Comparison of ENCODE assay signal across 29 cellular contexts in the genomic region with DNA sequence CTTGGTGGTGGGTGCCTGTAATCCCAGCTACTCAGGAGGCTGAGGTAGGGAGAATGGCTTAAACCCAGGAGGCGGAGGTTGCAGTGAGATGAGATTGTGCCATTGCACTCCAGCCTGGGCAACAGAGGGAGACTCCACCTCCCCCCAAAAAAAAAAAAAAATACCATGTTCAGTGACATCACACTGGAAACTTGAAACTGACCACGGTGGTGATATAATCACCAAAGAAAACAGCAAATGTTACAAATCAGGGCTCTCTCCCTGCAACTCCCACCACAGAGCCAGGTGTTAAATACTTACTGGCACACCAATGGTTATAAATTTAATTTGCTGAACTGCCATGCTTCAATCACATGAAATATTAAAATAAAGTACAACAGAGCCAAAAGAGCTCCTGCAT.
DNase-seq lines count a peak whose midpoint lies in the region; ATAC-seq, FAIRE-seq and TF ChIP-seq lines count a peak whose summit lies in the region.
"Had no signal": no experiment of that assay in that cellular context is flagged by ENCODE, and none has a peak within 500 bp of the region (broad histone marks: within the 10 kb centered on the region; RNA-seq: fewer than 3 reads in every experiment).

No MANE protein-coding gene starts in this region.

- H3K18ac ChIP-seq in trophoblast cell (ENCODE audit: low read length) = no peak overlapping the region

- no peak overlapping the region for H2BK5ac ChIP-seq in trophoblast cell (ENCODE audit: low read depth, low read length, poor library complexity)

- no CpG with 5 or more reads among the region's 2 CpGs for WGBS in trophoblast cell (ENCODE audit: extremely low coverage, insufficient coverage, insufficient read length)

- H2BK120ac ChIP-seq in trophoblast cell (ENCODE audit: insufficient read depth, low read length, poor library complexity) = no peak overlapping the region

- TF ChIP-seq CTCF in astrocyte (IDR thresholded peaks at IDR 0.05; ENCODE audit: insufficient read depth, low read depth, low read length) (no peak), progenitor cell of endocrine pancreas (IDR thresholded peaks at IDR 0.05; ENCODE audit: unreplicated experiment) (no peak)

- ATAC-seq in GM18867 (IDR thresholded peaks at IDR 0.05; ENCODE audit: unreplicated experiment) = peak; percentile 53
- ATAC-seq: heart right ventricle; lower lobe of right lung; naive thymus-derived CD8-positive, alpha-beta T cell had no signal

- FAIRE-seq in astrocyte (lab: Jason Lieb, UNC) = no peak
- FAIRE-seq: HTR-8/SVneo had no signal

- H3K23ac ChIP-seq in trophoblast cell (ENCODE audit: low read length) = no peak overlapping the region

- H3K36me3 ChIP-seq in astrocyte (ENCODE audit: insufficient read depth, low read length) (no peaks in the 10 kb centered on the region), trophoblast cell (ENCODE audit: control insufficient read depth in 1 of 2, insufficient read depth in 2 of 2, low read length in 2 of 2) (no peaks in the 10 kb centered on the region)
- H3K36me3 ChIP-seq: adrenal gland, heart right ventricle, lower lobe of right lung, tibial artery had no signal

- H3K4ac ChIP-seq in trophoblast cell (ENCODE audit: low read depth, low read length) = no peak overlapping the region

- no peak overlapping the region for H3K14ac ChIP-seq in trophoblast cell (ENCODE audit: low read length)

- H3K9me3 Mint-ChIP-seq in astrocyte (ENCODE audit: unreplicated experiment) = no peaks in the 10 kb centered on the region
- no peaks in the 10 kb centered on the region for H3K9me3 Mint-ChIP-seq in progenitor cell of endocrine pancreas (ENCODE audit: low read depth)
- no peaks in the 10 kb centered on the region for H3K9me3 Mint-ChIP-seq in T-helper 2 cell treated with Interferon-gamma antibody and Interleukin-4, amounts not matched to agents 5 μg/mL and 100 μg/mL, for 36 hours
- H3K9me3 Mint-ChIP-seq: activated CD4-positive, alpha-beta memory T cell treated with anti-CD3 and anti-CD28 coated beads for 36 hours; activated naive CD4-positive, alpha-beta T cell treated with anti-CD3 and anti-CD28 coated beads for 36 hours; brain; endodermal cell; naive thymus-derived CD8-positive, alpha-beta T cell had no signal

- no peaks in the 10 kb centered on the region for H3K27me3 Mint-ChIP-seq in astrocyte (ENCODE audit: low read depth, unreplicated experiment)
- H3K27me3 Mint-ChIP-seq in progenitor cell of endocrine pancreas = no peaks in the 10 kb centered on the region
- H3K27me3 Mint-ChIP-seq in T-helper 2 cell treated with Interferon-gamma antibody and Interleukin-4, amounts not matched to agents 5 μg/mL and 100 μg/mL, for 36 hours (ENCODE audit: low read depth) = peaks cover 7% of the 10 kb centered on the region
- H3K27me3 Mint-ChIP-seq: activated CD4-positive, alpha-beta memory T cell treated with anti-CD3 and anti-CD28 coated beads for 36 hours; brain had no signal

- H3K27ac Mint-ChIP-seq in astrocyte (ENCODE audit: unreplicated experiment) (peak overlapping the region; percentile 53), progenitor cell of endocrine pancreas (peak overlapping the region; percentile 97)
- no peak overlapping the region for H3K27ac Mint-ChIP-seq in T-helper 2 cell treated with Interferon-gamma antibody and Interleukin-4, amounts not matched to agents 5 μg/mL and 100 μg/mL, for 36 hours
- H3K27ac Mint-ChIP-seq: activated CD4-positive, alpha-beta memory T cell treated with anti-CD3 and anti-CD28 coated beads for 36 hours; activated naive CD4-positive, alpha-beta T cell treated with anti-CD3 and anti-CD28 coated beads for 36 hours; endodermal cell; naive thymus-derived CD8-positive, alpha-beta T cell had no signal

- no peaks in the 10 kb centered on the region for H3K27me3 ChIP-seq in astrocyte (ENCODE audit: insufficient read depth, low read length)
- H3K27me3 ChIP-seq in trophoblast cell (ENCODE audit: insufficient read depth, low read length) = no peaks in the 10 kb centered on the region
- H3K27me3 ChIP-seq: adrenal gland, BLaER1, tibial artery had no signal

- no peak overlapping the region for H4K91ac ChIP-seq in trophoblast cell (ENCODE audit: low read depth, low read length)

- no peak overlapping the region for H3K4me3 ChIP-seq in astrocyte (ENCODE audit: insufficient read depth, low read depth, low read length)
- no peak overlapping the region for H3K4me3 ChIP-seq in trophoblast cell (ENCODE audit: low read depth, low read length)
- H3K4me3 ChIP-seq: adrenal gland, BLaER1, GM23248, heart right ventricle, lower lobe of right lung, SK-N-MC, tibial artery had no signal

- peaks cover 16% of the 10 kb centered on the region for H3K79me1 ChIP-seq in trophoblast cell (ENCODE audit: low read length)

- no peaks in the 10 kb centered on the region for H3K36me3 Mint-ChIP-seq in astrocyte (ENCODE audit: low read depth, unreplicated experiment)
- H3K36me3 Mint-ChIP-seq in progenitor cell of endocrine pancreas (ENCODE audit: insufficient read depth) = no peaks in the 10 kb centered on the region
- no peaks in the 10 kb centered on the region for H3K36me3 Mint-ChIP-seq in T-helper 2 cell treated with Interferon-gamma antibody and Interleukin-4, amounts not matched to agents 5 μg/mL and 100 μg/mL, for 36 hours (ENCODE audit: low read depth)
- H3K36me3 Mint-ChIP-seq: activated CD4-positive, alpha-beta memory T cell treated with anti-CD3 and anti-CD28 coated beads for 36 hours; naive thymus-derived CD8-positive, alpha-beta T cell had no signal

- H4K8ac ChIP-seq in trophoblast cell (ENCODE audit: low read depth, low read length) = no peak overlapping the region

- DNase-seq in LHCN-M2 (ENCODE audit: low read depth) (peak; percentile 82), astrocyte (ENCODE audit: low read depth) (no peak), progenitor cell of endocrine pancreas (ENCODE audit: low spot score, unreplicated experiment) (no peak), trophoblast cell (no peak), anterior cingulate cortex (lab: John Stamatoyannopoulos, UW) (no peak)
- no peak for DNase-seq in T-helper 2 cell treated with Interferon-gamma antibody and Interleukin-4, amounts not matched to agents 5 μg/mL and 100 μg/mL, for 36 hours (ENCODE audit: low spot score)
- DNase-seq: activated CD4-positive, alpha-beta memory T cell treated with anti-CD3 and anti-CD28 coated beads for 36 hours; activated CD4-positive, alpha-beta T cell treated with anti-CD3 and anti-CD28 coated beads for 1 hour; activated naive CD4-positive, alpha-beta T cell treated with anti-CD3 and anti-CD28 coated beads for 36 hours; adrenal gland; cerebellar nuclear complex; dermis blood vessel endothelial cell; endodermal cell; GDM1; heart right ventricle; lower lobe of right lung; MM.1S; naive thymus-derived CD8-positive, alpha-beta T cell; NCI-H2029 treated with DMSO at 0.1 percent for 48 hours; NCI-H748 treated with DMSO at 0.1 percent for 48 hours; stimulated activated CD4-positive, alpha-beta T cell treated with anti-CD3 and anti-CD28 coated beads, Interleukin-4, amount 100 ng/mL, for 24 hours; T-helper 2 cell; tibial artery had no signal

- H2BK12ac ChIP-seq in trophoblast cell (ENCODE audit: low read length) = no peak overlapping the region

- peaks cover 42% of the 10 kb centered on the region for H3K79me2 ChIP-seq in astrocyte (ENCODE audit: insufficient read depth, low read length)
- peaks cover 1% of the 10 kb centered on the region for H3K79me2 ChIP-seq in trophoblast cell (ENCODE audit: control insufficient read depth, insufficient read depth, low read length, poor library complexity)

- H4K12ac ChIP-seq in trophoblast cell (ENCODE audit: low read depth, low read length) = no peak overlapping the region

- H3K4me3 Mint-ChIP-seq in astrocyte (ENCODE audit: unreplicated experiment) (no peak overlapping the region), progenitor cell of endocrine pancreas (ENCODE audit: low read depth) (no peak overlapping the region)
- no peak overlapping the region for H3K4me3 Mint-ChIP-seq in T-helper 2 cell treated with Interferon-gamma antibody and Interleukin-4, amounts not matched to agents 5 μg/mL and 100 μg/mL, for 36 hours
- H3K4me3 Mint-ChIP-seq: activated CD4-positive, alpha-beta memory T cell treated with anti-CD3 and anti-CD28 coated beads for 36 hours; activated naive CD4-positive, alpha-beta T cell treated with anti-CD3 and anti-CD28 coated beads for 36 hours; endodermal cell; naive thymus-derived CD8-positive, alpha-beta T cell had no signal

- H3K4me1 Mint-ChIP-seq in astrocyte (ENCODE audit: low read depth, unreplicated experiment) = peaks cover 83% of the 10 kb centered on the region
- H3K4me1 Mint-ChIP-seq in progenitor cell of endocrine pancreas (ENCODE audit: low read depth) = peaks cover 93% of the 10 kb centered on the region
- H3K4me1 Mint-ChIP-seq in T-helper 2 cell treated with Interferon-gamma antibody and Interleukin-4, amounts not matched to agents 5 μg/mL and 100 μg/mL, for 36 hours (ENCODE audit: low read depth) = no peaks in the 10 kb centered on the region

- H4K20me1 ChIP-seq in astrocyte (ENCODE audit: insufficient read depth, low read length) = peaks cover 16% of the 10 kb centered on the region

- H3K9me3 ChIP-seq in astrocyte (ENCODE audit: insufficient read depth, low read depth, low read length) (no peaks in the 10 kb centered on the region), trophoblast cell (ENCODE audit: insufficient read depth, low read depth, low read length) (no peaks in the 10 kb centered on the region)
- H3K9me3 ChIP-seq: adrenal gland, BLaER1, heart right ventricle, lower lobe of right lung, tibial artery had no signal

- H3K4me2 ChIP-seq in astrocyte (ENCODE audit: low read length) (no peak overlapping the region), trophoblast cell (ENCODE audit: low read length) (no peak overlapping the region)
- H3K4me2 ChIP-seq: BLaER1 had no signal

- H3K27ac ChIP-seq in astrocyte (ENCODE audit: low read depth, low read length) (no peak overlapping the region), trophoblast cell (ENCODE audit: low read depth, low read length) (no peak overlapping the region)
- H3K27ac ChIP-seq: adrenal gland, BLaER1, GM23248, heart right ventricle, lower lobe of right lung, SK-N-MC, tibial artery had no signal

- H2AK5ac ChIP-seq in trophoblast cell (ENCODE audit: low read length) = no peak overlapping the region

- H3K4me1 ChIP-seq in astrocyte (ENCODE audit: insufficient read depth, low read length) (peaks cover 41% of the 10 kb centered on the region), trophoblast cell (ENCODE audit: control insufficient read depth in 1 of 2, insufficient read depth in 2 of 2, low read length in 2 of 2) (peaks cover 17 to 18% of the 10 kb centered on the region in 2 experiments)

- no peak overlapping the region for H2AFZ ChIP-seq in astrocyte (ENCODE audit: low read depth, low read length)
- H2AFZ ChIP-seq in trophoblast cell (ENCODE audit: insufficient read depth, low read length, poor library complexity) = no peak overlapping the region
- H2AFZ ChIP-seq: GM23248 had no signal

- H3K9ac ChIP-seq in astrocyte (ENCODE audit: low read length) (no peak overlapping the region), trophoblast cell (ENCODE audit: low read length) (no peak overlapping the region)
- H3K9ac ChIP-seq: BLaER1, GM23248 had no signal
